ENCODE assay signal across 8 cellular contexts in the genomic region with DNA sequence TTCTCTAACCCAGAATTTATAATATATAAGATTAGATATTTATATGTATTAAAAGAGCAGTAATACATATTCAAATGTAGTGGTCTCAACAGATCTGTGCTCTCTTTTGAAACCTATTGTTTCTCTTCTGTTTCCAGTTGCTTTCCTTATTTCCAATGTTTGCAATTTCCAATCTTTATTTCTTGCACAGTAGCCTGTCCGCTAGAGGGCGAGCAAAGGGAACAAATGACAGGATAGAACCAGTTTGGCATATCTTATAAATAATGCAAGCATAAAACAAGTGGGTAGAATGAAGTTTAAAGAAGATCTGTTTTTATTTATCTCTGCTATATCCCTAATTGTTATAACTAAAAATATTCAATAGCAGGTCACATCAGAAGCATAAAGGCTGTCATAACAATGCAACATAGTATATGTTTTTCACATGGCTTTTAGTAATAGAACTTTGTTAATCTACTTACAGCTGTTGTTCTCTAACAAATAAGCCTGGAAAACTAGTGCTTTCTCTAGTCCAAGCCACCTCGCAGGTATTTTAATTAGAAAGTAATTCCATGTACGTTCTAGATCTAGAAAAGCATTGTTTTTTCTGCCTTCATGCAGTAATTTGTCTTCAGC. TPM values are rescaled to one million over a fixed set of nuclear protein-coding genes. Genes with fewer than 3 reads are reported as not detected.
DNase-seq lines count a peak whose midpoint lies in the region; ATAC-seq and TF ChIP-seq lines count a peak whose summit lies in the region.

No MANE protein-coding gene starts in this region.

- intact Hi-C loops in Panc1 (cut with micrococcal nuclease; ENCODE audit: unreplicated experiment): loop anchor here (10.0 kb wide), 1 partner anchor 191 kb away; no protein-coding TSS in a partner anchor
- intact Hi-C loops in posterior vena cava (cut with DNase I): no loop called here

- no peak for TF ChIP-seq EP300 in Ishikawa (IDR thresholded peaks at IDR 0.05; ENCODE audit: borderline replicate concordance)

- H3K36me3 ChIP-seq in Panc1 (ENCODE audit: control insufficient read depth, insufficient read depth, low read length): no peaks in the 10 kb centered on the region

- DNase-seq in D341Med (ENCODE audit: low spot score) (peak; percentile 53), Panc1 (ENCODE audit: low read depth, low spot score) (peak; percentile 35), globus pallidus (ENCODE audit: low spot score) (peak; percentile 56), posterior vena cava (ENCODE audit: low spot score) (peak; percentile 79), 8988T (no peak)
- DNase-seq in activated gamma-delta T cell treated with anti-CD3 and anti-CD28 coated beads, Interleukin-2, amount 50 U/mL, for 16 hours (ENCODE audit: low read depth): peak; percentile 19

- no peaks in the 10 kb centered on the region for H3K4me1 ChIP-seq in Panc1 (ENCODE audit: control insufficient read depth, insufficient read depth, low read length)

- no peaks in the 10 kb centered on the region for H3K9me3 ChIP-seq in Panc1 (ENCODE audit: control insufficient read depth, insufficient read depth, low read depth, low read length)

- CTCF ChIA-PET in Panc1 (lab: Charles Lee): no interaction called here

- no peak overlapping the region for H3K27ac ChIP-seq in Panc1 (ENCODE audit: low read length)

- peak; percentile 73; the same call in 1 of the 2 replicates for TF ChIP-seq CTCF in Panc1 (IDR thresholded peaks at IDR 0.05)

- ATAC-seq in Panc1 (no peak), GM21529 (IDR thresholded peaks at IDR 0.05; ENCODE audit: unreplicated experiment) (no peak)

- BruUV-seq in Panc1 (replicated peaks; lab: Mats Ljungman, UMichigan): no TSS peak

- in situ Hi-C loops in Panc1 (cut with HindIII; ENCODE audit: low pct_unique_long_range_greater_than_20kb, low sequenced_read_pairs): no loop called here

- H3K4me3 ChIP-seq in Panc1 (ENCODE audit: low read depth in 2 of 2, low read length in 2 of 2): no peak overlapping the region

- TF ChIP-seq RAD21 in Ishikawa (IDR thresholded peaks at IDR 0.05; ENCODE audit: low read depth): peak; percentile 85

- H3K27me3 ChIP-seq in Panc1 (ENCODE audit: control insufficient read depth, insufficient read depth, low read length): no peaks in the 10 kb centered on the region

- POLR2A ChIA-PET in Panc1 (lab: Charles Lee): interaction anchor here (1.1 kb wide), 1 partner anchor 10 kb away, joined by 3 read pairs; no protein-coding TSS in a partner anchor

TF ChIP-seq in Ishikawa, 13 proteins besides CTCF, POLR2A, EP300 and RAD21:
- no peak for TF ChIP-seq YY1 (IDR thresholded peaks at IDR 0.05; ENCODE audit: low read depth)
- TF ChIP-seq REST (IDR thresholded peaks at IDR 0.05; ENCODE audit: low read depth): no peak
- no peak for TF ChIP-seq TAF1 (IDR thresholded peaks at IDR 0.05; ENCODE audit: low read depth)
- no peak for TF ChIP-seq ZBTB7A (IDR thresholded peaks at IDR 0.05; ENCODE audit: low read depth)
- TF ChIP-seq, protein P1, sequence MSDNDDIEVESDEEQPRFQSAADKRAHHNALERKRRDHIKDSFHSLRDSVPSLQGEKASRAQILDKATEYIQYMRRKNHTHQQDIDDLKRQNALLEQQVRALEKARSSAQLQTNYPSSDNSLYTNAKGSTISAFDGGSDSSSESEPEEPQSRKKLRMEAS (IDR thresholded peaks at IDR 0.05): no peak
- TF ChIP-seq CEBPB (IDR thresholded peaks at IDR 0.05): no peak
- no peak for TF ChIP-seq EGR1 (IDR thresholded peaks at IDR 0.05)
- no peak for TF ChIP-seq TEAD4 (IDR thresholded peaks at IDR 0.05)
- TF ChIP-seq NFIC (IDR thresholded peaks at IDR 0.05): no peak
- no peak for TF ChIP-seq CREB1 (IDR thresholded peaks at IDR 0.05; ENCODE audit: low read depth)
- no peak for TF ChIP-seq FOXM1 (IDR thresholded peaks at IDR 0.05; ENCODE audit: borderline replicate concordance, low read depth)
- no peak for TF ChIP-seq TCF12 (IDR thresholded peaks at IDR 0.05; ENCODE audit: low read depth)
- no peak for TF ChIP-seq USF1 (IDR thresholded peaks at IDR 0.05)

RNA-seq across cellular contexts. Expression of gene TCAIM, which starts 15.1 kb away (rescaled TPM):
- 19.5 TPM for total RNA-seq in Panc1 (2021; ENCODE audit: unreplicated experiment)
- 9.9 TPM for polyA plus RNA-seq in Panc1 (2012; ENCODE audit: insufficient read length)
- total RNA-seq in posterior vena cava: 10 to 100 TPM; 21.0 to 22.7 TPM
